Comparison of ENCODE assay signal across 8 cellular contexts in the genomic region with DNA sequence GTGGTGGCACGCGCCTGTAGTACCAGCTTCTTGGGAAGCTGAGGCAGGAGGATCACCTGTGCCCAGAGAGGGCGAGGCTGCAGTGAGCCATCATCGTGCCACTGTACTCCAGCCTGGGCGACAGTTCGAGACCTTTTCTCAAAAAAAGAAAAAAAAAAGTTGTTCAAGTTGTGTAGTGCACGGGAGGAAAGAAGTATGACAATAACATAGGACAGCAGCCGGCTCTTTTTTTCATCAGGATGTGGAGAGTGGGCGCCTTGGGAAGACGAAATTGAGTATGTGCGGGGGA. TPM values are rescaled to one million over a fixed set of nuclear protein-coding genes. Genes with fewer than 3 reads are reported as not detected.
DNase-seq lines count a peak whose midpoint lies in the region; ATAC-seq and TF ChIP-seq lines count a peak whose summit lies in the region.

No MANE protein-coding gene starts in this region.

- TF ChIP-seq CTCF in brain microvascular endothelial cell (IDR thresholded peaks at IDR 0.05; ENCODE audit: low read depth, low read length, missing control alignments) (no peak), mesothelial cell of epicardium (IDR thresholded peaks at IDR 0.05; ENCODE audit: unreplicated experiment) (no peak), upper lobe of right lung (IDR thresholded peaks at IDR 0.05) (no peak)

- peaks cover 3% of the 10 kb centered on the region for H3K27me3 Mint-ChIP-seq in activated naive CD4-positive, alpha-beta T cell treated with anti-CD3 and anti-CD28 coated beads, Interleukin-2, amount 10 ng/mL, durations not matched to agents 7 days and 5 days
- no peaks in the 10 kb centered on the region for H3K27me3 Mint-ChIP-seq in mesothelial cell of epicardium (ENCODE audit: low read depth)

- H3K36me3 Mint-ChIP-seq in activated naive CD4-positive, alpha-beta T cell treated with anti-CD3 and anti-CD28 coated beads, Interleukin-2, amount 10 ng/mL, durations not matched to agents 7 days and 5 days, result peaks cover 2% of the 10 kb centered on the region
- no peaks in the 10 kb centered on the region for H3K36me3 Mint-ChIP-seq in mesothelial cell of epicardium

- intact Hi-C loops in upper lobe of right lung (cut with DNase I), result no loop called here

- H3K4me1 Mint-ChIP-seq in activated naive CD4-positive, alpha-beta T cell treated with anti-CD3 and anti-CD28 coated beads, Interleukin-2, amount 10 ng/mL, durations not matched to agents 7 days and 5 days, result peaks cover 82% of the 10 kb centered on the region
- H3K4me1 Mint-ChIP-seq in mesothelial cell of epicardium, result peaks cover 56% of the 10 kb centered on the region

- H3K27me3 ChIP-seq in brain microvascular endothelial cell (replicated peaks) (no peaks in the 10 kb centered on the region), upper lobe of right lung (no peaks in the 10 kb centered on the region)

- ATAC-seq in upper lobe of right lung, result no peak
- ATAC-seq in HG03139 (IDR thresholded peaks at IDR 0.05; ENCODE audit: unreplicated experiment), result no peak
- ATAC-seq in HG02763 (IDR thresholded peaks at IDR 0.05; ENCODE audit: unreplicated experiment), result no peak

- DNase-seq in activated naive CD4-positive, alpha-beta T cell treated with anti-CD3 and anti-CD28 coated beads, Interleukin-2, amount 10 ng/mL, durations not matched to agents 7 days and 5 days, result no peak
- DNase-seq in activated naive CD4-positive, alpha-beta T cell treated with Interleukin-2 at 50 U/mL for 16 hours, result no peak
- DNase-seq in brain microvascular endothelial cell (no peak), mesothelial cell of epicardium (ENCODE audit: low spot score in 2 of 2, unreplicated experiment in 2 of 2) (no peak), upper lobe of right lung (no peak), NCI-H2029 (lab: John Stamatoyannopoulos, UW) (no peak)

- H3K27ac Mint-ChIP-seq in activated naive CD4-positive, alpha-beta T cell treated with anti-CD3 and anti-CD28 coated beads, Interleukin-2, amount 10 ng/mL, durations not matched to agents 7 days and 5 days, result peak overlapping the region; percentile 100
- peak overlapping the region; percentile 100 for H3K27ac Mint-ChIP-seq in mesothelial cell of epicardium

- H3K4me3 ChIP-seq in brain microvascular endothelial cell (ENCODE audit: low read depth, low read length) (peak overlapping the region; percentile 60), upper lobe of right lung (peak overlapping the region; percentile 66)

- H3K4me1 ChIP-seq in upper lobe of right lung, result peaks cover 31% of the 10 kb centered on the region

- in situ Hi-C loops in brain microvascular endothelial cell (cut with HindIII; ENCODE audit: low pct_ligation_motif_present, low sequenced_read_pairs), result no loop called here

- H3K27ac ChIP-seq in brain microvascular endothelial cell, result peak overlapping the region; percentile 86
- H3K27ac ChIP-seq in upper lobe of right lung, result peak overlapping the region; percentile 100

- CTCF ChIA-PET in activated naive CD4-positive, alpha-beta T cell treated with anti-CD3 and anti-CD28 coated beads, Interleukin-2, amount 10 ng/mL, durations not matched to agents 7 days and 5 days (lab: Charles Lee), result interaction anchor here (0.8 to 3.3 kb wide), 7 partner anchors 10 to 210 kb away, joined by 3 to 18 read pairs (median 4); a partner anchor contains a TSS

- peak overlapping the region; percentile 91 for H3K4me3 Mint-ChIP-seq in activated naive CD4-positive, alpha-beta T cell treated with anti-CD3 and anti-CD28 coated beads, Interleukin-2, amount 10 ng/mL, durations not matched to agents 7 days and 5 days
- peak overlapping the region; percentile 88 for H3K4me3 Mint-ChIP-seq in mesothelial cell of epicardium

- H3K9me3 ChIP-seq in upper lobe of right lung, result no peaks in the 10 kb centered on the region

- H3K36me3 ChIP-seq in brain microvascular endothelial cell (replicated peaks) (no peaks in the 10 kb centered on the region), upper lobe of right lung (no peaks in the 10 kb centered on the region)

- H3K9me3 Mint-ChIP-seq in activated naive CD4-positive, alpha-beta T cell treated with anti-CD3 and anti-CD28 coated beads, Interleukin-2, amount 10 ng/mL, durations not matched to agents 7 days and 5 days, result no peaks in the 10 kb centered on the region
- H3K9me3 Mint-ChIP-seq in mesothelial cell of epicardium, result no peaks in the 10 kb centered on the region

RNA-seq across cellular contexts. Expression of a gene that starts 36.5 kb away (rescaled TPM):
- total RNA-seq in mesothelial cell of epicardium (245 to 257 TPM (median 255 TPM) in 3 replicates), upper lobe of right lung (337 TPM)
